8 cellular contexts compared by ENCODE assay signal in genomic region chr22:30289126-30289979, GRCh38. TPM values are rescaled to one million over a fixed set of nuclear protein-coding genes. Genes with fewer than 3 reads are reported as not detected.
DNase-seq lines count a peak whose midpoint lies in the region; ATAC-seq and TF ChIP-seq lines count a peak whose summit lies in the region.

Gene CASTOR1, minus strand, starts transcription at chr22:30289505. Its CDS starts 8 bp downstream, at chr22:30289497.

- H3K27ac ChIP-seq in dorsolateral prefrontal cortex, result peak within 1 kb of the TSS; percentile 59 to 97 (median 92)

- CTCF ChIA-PET in activated CD4-positive, alpha-beta memory T cell treated with anti-CD3 and anti-CD28 coated beads for 36 hours (lab: Charles Lee), result interaction anchor here (1.2 to 9.4 kb wide), 21 partner anchors 10 to 199 kb away, joined by 3 to 414 read pairs (median 28); partner anchors contain the start of genes MTFP1, OSM, RNF215 and SEC14L2

- TF ChIP-seq POLR2A in lower leg skin (IDR thresholded peaks at IDR 0.05), result no peak

- no peaks in the 10 kb centered on the region for H3K27me3 ChIP-seq in dorsolateral prefrontal cortex

- TF ChIP-seq CTCF in dorsolateral prefrontal cortex (IDR thresholded peaks at IDR 0.05 in 54 of 56, conservative IDR thresholded peaks at IDR 0.05 in 2 of 56; ENCODE audit: low read depth in 1 of 56, partially characterized antibody in 56 of 56), result peak in 26 of 56 donors; percentile 8 to 56 (median 26)
- TF ChIP-seq CTCF in lower leg skin (IDR thresholded peaks at IDR 0.05), result no peak

- peaks cover 22% of the 10 kb centered on the region for H3K4me1 Mint-ChIP-seq in activated CD4-positive, alpha-beta memory T cell treated with anti-CD3 and anti-CD28 coated beads for 36 hours (ENCODE audit: low read depth)

- H3K27me3 Mint-ChIP-seq in activated CD4-positive, alpha-beta memory T cell treated with anti-CD3 and anti-CD28 coated beads for 36 hours, result no peaks in the 10 kb centered on the region

- H3K9me3 Mint-ChIP-seq in activated CD4-positive, alpha-beta memory T cell treated with anti-CD3 and anti-CD28 coated beads for 36 hours, result no peaks in the 10 kb centered on the region

- ATAC-seq in GM19372 (IDR thresholded peaks at IDR 0.05; ENCODE audit: low read depth, unreplicated experiment), result peak; percentile 69
- ATAC-seq in HG03521 (IDR thresholded peaks at IDR 0.05; ENCODE audit: unreplicated experiment), result peak; percentile 61

- peak within 1 kb of the TSS; percentile 69 for H3K27ac Mint-ChIP-seq in activated CD4-positive, alpha-beta memory T cell treated with anti-CD3 and anti-CD28 coated beads for 36 hours

- peak within 1 kb of the TSS; percentile 76 for H3K4me3 Mint-ChIP-seq in activated CD4-positive, alpha-beta memory T cell treated with anti-CD3 and anti-CD28 coated beads for 36 hours

- POLR2A ChIA-PET in activated CD4-positive, alpha-beta memory T cell treated with anti-CD3 and anti-CD28 coated beads for 36 hours (lab: Charles Lee), result interaction anchor here (0.7 to 3.3 kb wide), 9 partner anchors 13 to 147 kb away, joined by 3 to 31 read pairs (median 7); partner anchors contain the start of genes CCDC157, RNF215, SEC14L2 and SF3A1

- peak; percentile 36 to 98 (median 89) for DNase-seq in C1 segment of cervical spinal cord (lab: John Stamatoyannopoulos, UW)
- peak; percentile 86 for DNase-seq in NCI-H774 (lab: John Stamatoyannopoulos, UW)
- peak; percentile 94 for DNase-seq in activated CD4-positive, alpha-beta memory T cell treated with anti-CD3 and anti-CD28 coated beads for 36 hours
- DNase-seq in dorsolateral prefrontal cortex, result peak; percentile 84 to 98 (median 96)
- peak; percentile 99 to 100 for DNase-seq in lower leg skin (ENCODE audit: low spot score in 2 of 2)
- DNase-seq in stimulated activated CD4-positive, alpha-beta T cell treated with anti-CD3 and anti-CD28 coated beads, Interleukin-4, amount 100 ng/mL, for 4 hours, result peak; percentile 80 to 89

- H3K36me3 Mint-ChIP-seq in activated CD4-positive, alpha-beta memory T cell treated with anti-CD3 and anti-CD28 coated beads for 36 hours, result peaks cover 8% of the 10 kb centered on the region

- peak within 1 kb of the TSS; percentile 67 to 97 (median 90) for H3K4me3 ChIP-seq in dorsolateral prefrontal cortex
- peak within 1 kb of the TSS; percentile 64 for H3K4me3 ChIP-seq in lower leg skin (ENCODE audit: low read depth, poor library complexity, severe bottlenecking)

- 1% methylated on average over 34 to 74 of the region's 85 CpGs for WGBS in lower leg skin, 2 donors

- intact Hi-C loops in activated CD4-positive, alpha-beta memory T cell treated with anti-CD3 and anti-CD28 coated beads for 36 hours (cut with micrococcal nuclease), result loop anchor here (1.0 to 2.0 kb wide), 4 partner anchors 16 to 195 kb away; partner anchors contain the start of genes CCDC157 and SF3A1
- intact Hi-C loops in dorsolateral prefrontal cortex (cut with DNase I), result loop anchor here (1.0 to 5.0 kb wide), 4 partner anchors 53 to 98 kb away; partner anchors contain the start of genes SF3A1 (in 2 of the 2), CCDC157 (in 1 of the 2) and RNF215 (in 1 of the 2)
- intact Hi-C loops in lower leg skin (cut with DNase I; ENCODE audit: low total_unique reads), result loop anchor here (2.0 kb wide), 1 partner anchor 97 kb away; the partner anchor contains the start of gene RNF215

RNA-seq across cellular contexts. Expression of gene CASTOR1, which starts in this region (rescaled TPM):
- 1 to 10 TPM; 3.6 to 4.0 TPM for total RNA-seq in activated CD4-positive, alpha-beta memory T cell treated with anti-CD3 and anti-CD28 coated beads for 36 hours
- total RNA-seq in dorsolateral prefrontal cortex, result 10 to 100 TPM in 109 of 120 experiments, 1 to 10 TPM in 11; 4.6 to 43.5 (median 15.5) TPM
- 10 to 100 TPM; 16.3 to 38.1 (median 22.6) TPM for total RNA-seq in lower leg skin

Comparison
In these comparisons a context has a peak if more than half of its experiments do, and no peak if none do; other contexts are left out.
1. Peak in every context shown above with its lines: DNase-seq, ATAC-seq, H3K4me3 ChIP-seq and H3K27ac ChIP-seq.